In the genomic region with DNA sequence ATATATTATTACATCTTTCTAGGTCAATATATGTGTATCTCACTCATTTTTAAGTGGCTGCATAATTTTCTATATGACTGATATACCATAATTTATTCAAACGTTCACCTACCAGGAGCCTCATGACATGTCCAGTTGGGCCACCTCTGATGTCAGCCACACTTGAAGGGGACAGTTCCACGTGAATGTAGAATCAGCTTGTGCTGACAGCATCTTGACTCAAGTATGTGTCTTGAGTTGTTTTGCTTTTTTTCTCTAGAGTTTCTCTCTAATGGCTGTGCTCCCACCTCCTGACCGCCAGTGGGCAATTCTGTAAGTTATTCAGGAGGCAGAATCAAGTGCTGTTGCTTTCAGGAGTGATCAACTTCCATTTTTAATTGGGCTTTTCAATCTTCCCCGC, we compare ENCODE assay signal across 28 cellular contexts.
DNase-seq lines count a peak whose midpoint lies in the region; ATAC-seq and TF ChIP-seq lines count a peak whose summit lies in the region.
"Had no signal": no experiment of that assay in that cellular context is flagged by ENCODE, and none has a peak within 500 bp of the region (broad histone marks: within the 10 kb centered on the region; RNA-seq: fewer than 3 reads in every experiment).

No MANE protein-coding gene starts in this region.

- no peak overlapping the region for H3K9ac ChIP-seq in neural progenitor cell
- H3K9ac ChIP-seq: KMS-11 had no signal

- intact Hi-C loops in sigmoid colon (cut with DNase I): loop anchor here (5.0 kb wide), 1 partner anchor 240 kb away; a partner anchor contains a TSS

- H3K36me3 ChIP-seq in GM23338 (ENCODE audit: insufficient read depth) (no peaks in the 10 kb centered on the region), neural progenitor cell (no peaks in the 10 kb centered on the region), sigmoid colon (no peaks in the 10 kb centered on the region)
- H3K36me3 ChIP-seq: BE2C, HAP-1, SJCRH30 had no signal

- ATAC-seq in GM23338 (no peak; the same call in 2 of the 3 replicates), HG03139 (IDR thresholded peaks at IDR 0.05; ENCODE audit: unreplicated experiment) (no peak), SK-N-SH treated with all-trans-retinoic acid at 6 μM for 48 hours (no peak)
- ATAC-seq: Right ventricle myocardium inferior had no signal

- no peaks in the 10 kb centered on the region for H3K9me3 ChIP-seq in neural progenitor cell (ENCODE audit: low read depth)
- no peaks in the 10 kb centered on the region for H3K9me3 ChIP-seq in sigmoid colon
- H3K9me3 ChIP-seq: BE2C, HAP-1, SJCRH30 had no signal

- H3K4me3 ChIP-seq in GM23338: no peak overlapping the region
- no peak overlapping the region for H3K4me3 ChIP-seq in neural progenitor cell
- H3K4me3 ChIP-seq in sigmoid colon: no peak overlapping the region
- H3K4me3 ChIP-seq: HAP-1, PC-9, SJCRH30 had no signal

- no peak overlapping the region for H2AFZ ChIP-seq in GM23338
- H2AFZ ChIP-seq in neural progenitor cell (replicated peaks): peak overlapping the region; percentile 50
- H2AFZ ChIP-seq: PC-9 had no signal

- H3F3A ChIP-seq in GM23338 (replicated peaks; ENCODE audit: low read depth): no peaks in the 10 kb centered on the region
- no peaks in the 10 kb centered on the region for H3F3A ChIP-seq in neural progenitor cell (ENCODE audit: low read depth)

- H3K79me2 ChIP-seq in GM23338 (replicated peaks; ENCODE audit: insufficient read depth): no peaks in the 10 kb centered on the region
- no peaks in the 10 kb centered on the region for H3K79me2 ChIP-seq in neural progenitor cell (ENCODE audit: low read depth)

- H3K4me1 Mint-ChIP-seq in GM23338: peaks cover 4% of the 10 kb centered on the region; the same call in 2 of the 3 replicates
- peaks cover 7% of the 10 kb centered on the region for H3K4me1 Mint-ChIP-seq in chondrocyte (ENCODE audit: low read depth)
- peaks cover 18% of the 10 kb centered on the region for H3K4me1 Mint-ChIP-seq in neural progenitor cell
- H3K4me1 Mint-ChIP-seq: CD14-positive monocyte had no signal

- WGBS in sigmoid colon, 2 donors: 86 to 92% methylated on average over 4 of the region's 4 CpGs

- H3K36me3 Mint-ChIP-seq in GM23338 (ENCODE audit: low read depth) (no peaks in the 10 kb centered on the region), chondrocyte (ENCODE audit: low read depth) (no peaks in the 10 kb centered on the region), neural progenitor cell (no peaks in the 10 kb centered on the region)
- H3K36me3 Mint-ChIP-seq: CD14-positive monocyte had no signal

- TF ChIP-seq CTCF in GM23338 (conservative IDR thresholded peaks at IDR 0.05; ENCODE audit: low read depth in 2 of 2) (no peak), chondrocyte (IDR thresholded peaks at IDR 0.05) (peak; percentile 9), neural progenitor cell (IDR thresholded peaks at IDR 0.05) (no peak), sigmoid colon (IDR thresholded peaks at IDR 0.05) (no peak)

- no peak overlapping the region for H3K4me3 Mint-ChIP-seq in GM23338
- no peak overlapping the region for H3K4me3 Mint-ChIP-seq in chondrocyte (ENCODE audit: unreplicated experiment)
- H3K4me3 Mint-ChIP-seq in neural progenitor cell: no peak overlapping the region
- H3K4me3 Mint-ChIP-seq: CD14-positive monocyte, IgD-negative memory B cell had no signal

- H3K4me1 ChIP-seq in GM23338 (ENCODE audit: insufficient read depth) (0 out of 2 replicates have a peak, but pooled peaks cover 2% of the 10 kb centered on the region), neural progenitor cell (peaks cover 20% of the 10 kb centered on the region), sigmoid colon (peaks cover 0 to 65% (median 45%) of the 10 kb centered on the region in 4 donors)
- H3K4me1 ChIP-seq: HAP-1 had no signal

- H3K9me3 Mint-ChIP-seq in GM23338: no peaks in the 10 kb centered on the region
- H3K9me3 Mint-ChIP-seq in chondrocyte (ENCODE audit: low read depth): no peaks in the 10 kb centered on the region
- no peaks in the 10 kb centered on the region for H3K9me3 Mint-ChIP-seq in neural progenitor cell

- no peaks in the 10 kb centered on the region for H3K9me2 ChIP-seq in GM23338 (ENCODE audit: insufficient read depth)

- H3K27ac ChIP-seq in GM23338 (ENCODE audit: low read depth) (no peak overlapping the region), neural progenitor cell (no peak overlapping the region), sigmoid colon (no peak overlapping the region)
- H3K27ac ChIP-seq: KMS-11, PC-9, SJCRH30 had no signal

- H3K27me3 ChIP-seq in GM23338 (ENCODE audit: insufficient read depth) (no peaks in the 10 kb centered on the region), neural progenitor cell (no peaks in the 10 kb centered on the region), sigmoid colon (no peaks in the 10 kb centered on the region)
- H3K27me3 ChIP-seq: BE2C, SJCRH30 had no signal

- no peak overlapping the region for H3K27ac Mint-ChIP-seq in GM23338
- no peak overlapping the region for H3K27ac Mint-ChIP-seq in chondrocyte (ENCODE audit: unreplicated experiment)
- no peak overlapping the region for H3K27ac Mint-ChIP-seq in neural progenitor cell
- H3K27ac Mint-ChIP-seq: CD14-positive monocyte, IgD-negative memory B cell had no signal

- H4K20me1 ChIP-seq in GM23338 (replicated peaks; ENCODE audit: insufficient read depth) (no peaks in the 10 kb centered on the region), neural progenitor cell (ENCODE audit: low read depth) (no peaks in the 10 kb centered on the region)

- DNase-seq in GM23338 (ENCODE audit: low spot score) (peak; percentile 16), NAMALWA (ENCODE audit: low spot score) (peak; percentile 4), chondrocyte (ENCODE audit: low spot score) (no peak), neural progenitor cell (ENCODE audit: low spot score) (no peak), SKM-1 treated with dmso at 0.1 percent for 144 hours (lab: John Stamatoyannopoulos, UW; ENCODE audit: unreplicated experiment) (no peak), sigmoid colon (no peak)
- DNase-seq: ACHN; BE2C; Calu3; DMS53; NCI-H1092; NCI-H1417 treated with DMSO at 0.1 percent for 48 hours; NCI-H1694 treated with DMSO at 0.1 percent for 48 hours; NCI-H2081; NCI-H2171 treated with DMSO at 0.1 percent for 48 hours; NCI-H446; NCI-H526; NCI-H82; NK-92 treated with Interleukin-12 subunit alpha and Interleukin-12 subunit beta, amount 100 ng/mL, for 24 hours; PC-9; SJCRH30 had no signal

- no peak for TF ChIP-seq EP300 in sigmoid colon (IDR thresholded peaks at IDR 0.05)

- H3K4me2 ChIP-seq in GM23338 (no peak overlapping the region), neural progenitor cell (no peak overlapping the region)
- H3K4me2 ChIP-seq: KMS-11, PC-9 had no signal

- H3K27me3 Mint-ChIP-seq in GM23338 (ENCODE audit: insufficient read depth, low read depth, poor library complexity): no peaks in the 10 kb centered on the region
- peaks cover 4% of the 10 kb centered on the region for H3K27me3 Mint-ChIP-seq in chondrocyte (ENCODE audit: low read depth)
- no peaks in the 10 kb centered on the region for H3K27me3 Mint-ChIP-seq in neural progenitor cell (ENCODE audit: insufficient read depth, low read depth)
- H3K27me3 Mint-ChIP-seq: IgD-negative memory B cell had no signal

- TF ChIP-seq POLR2A in sigmoid colon (IDR thresholded peaks at IDR 0.05): no peak

TF ChIP-seq in SK-N-SH treated with all-trans-retinoic acid at 6 μM for 48 hours, 23 proteins besides CTCF, POLR2A, EP300 and RAD21:
- TF ChIP-seq ZNF8 (CRISPR knock-in tag; IDR thresholded peaks at IDR 0.05) (no peak), TOX (CRISPR knock-in tag; IDR thresholded peaks at IDR 0.05; ENCODE audit: borderline replicate concordance) (no peak), OSR1 (CRISPR knock-in tag; IDR thresholded peaks at IDR 0.05) (no peak), CSDC2 (CRISPR knock-in tag; IDR thresholded peaks at IDR 0.05) (no peak), TCF4 (CRISPR knock-in tag; IDR thresholded peaks at IDR 0.05; ENCODE audit: borderline replicate concordance) (no peak), ZC3H10 (CRISPR knock-in tag; IDR thresholded peaks at IDR 0.05) (no peak), ISL1 (CRISPR knock-in tag; IDR thresholded peaks at IDR 0.05) (no peak)
- TF ChIP-seq, protein P1, sequence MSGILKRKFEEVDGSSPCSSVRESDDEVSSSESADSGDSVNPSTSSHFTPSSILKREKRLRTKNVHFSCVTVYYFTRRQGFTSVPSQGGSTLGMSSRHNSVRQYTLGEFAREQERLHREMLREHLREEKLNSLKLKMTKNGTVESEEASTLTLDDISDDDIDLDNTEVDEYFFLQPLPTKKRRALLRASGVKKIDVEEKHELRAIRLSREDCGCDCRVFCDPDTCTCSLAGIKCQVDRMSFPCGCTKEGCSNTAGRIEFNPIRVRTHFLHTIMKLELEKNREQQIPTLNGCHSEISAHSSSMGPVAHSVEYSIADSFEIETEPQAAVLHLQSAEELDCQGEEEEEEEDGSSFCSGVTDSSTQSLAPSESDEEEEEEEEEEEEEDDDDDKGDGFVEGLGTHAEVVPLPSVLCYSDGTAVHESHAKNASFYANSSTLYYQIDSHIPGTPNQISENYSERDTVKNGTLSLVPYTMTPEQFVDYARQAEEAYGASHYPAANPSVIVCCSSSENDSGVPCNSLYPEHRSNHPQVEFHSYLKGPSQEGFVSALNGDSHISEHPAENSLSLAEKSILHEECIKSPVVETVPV (CRISPR knock-in tag; IDR thresholded peaks at IDR 0.05): no peak
- TF ChIP-seq, protein P2, sequence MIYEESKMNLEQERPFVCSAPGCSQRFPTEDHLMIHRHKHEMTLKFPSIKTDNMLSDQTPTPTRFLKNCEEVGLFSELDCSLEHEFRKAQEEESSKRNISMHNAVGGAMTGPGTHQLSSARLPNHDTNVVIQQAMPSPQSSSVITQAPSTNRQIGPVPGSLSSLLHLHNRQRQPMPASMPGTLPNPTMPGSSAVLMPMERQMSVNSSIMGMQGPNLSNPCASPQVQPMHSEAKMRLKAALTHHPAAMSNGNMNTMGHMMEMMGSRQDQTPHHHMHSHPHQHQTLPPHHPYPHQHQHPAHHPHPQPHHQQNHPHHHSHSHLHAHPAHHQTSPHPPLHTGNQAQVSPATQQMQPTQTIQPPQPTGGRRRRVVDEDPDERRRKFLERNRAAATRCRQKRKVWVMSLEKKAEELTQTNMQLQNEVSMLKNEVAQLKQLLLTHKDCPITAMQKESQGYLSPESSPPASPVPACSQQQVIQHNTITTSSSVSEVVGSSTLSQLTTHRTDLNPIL (CRISPR knock-in tag; IDR thresholded peaks at IDR 0.05; ENCODE audit: low read depth): no peak

Comparison
In these comparisons a context has a peak if more than half of its experiments do, and no peak if none do; other contexts are left out.
1. DNase-seq: peak in GM23338 (single experiment) and NAMALWA (single experiment); none in chondrocyte (single experiment), neural progenitor cell (single experiment), SKM-1 treated with dmso at 0.1 percent for 144 hours (single experiment) and sigmoid colon (single experiment).